In genomic region chr6:108565893-108566292, GRCh38 we compare ENCODE assay signal across 8 cellular contexts. TPM values are rescaled to one million over a fixed set of nuclear protein-coding genes. Genes with fewer than 3 reads are reported as not detected.
DNase-seq lines count a peak whose midpoint lies in the region; ATAC-seq and TF ChIP-seq lines count a peak whose summit lies in the region.

No MANE protein-coding gene starts in this region.

- DNase-seq in activated T-cell treated with anti-CD3 and anti-CD28 coated beads, Interleukin-2, amount 50 U/mL, for 4 hours: no peak
- no peak for DNase-seq in activated T-cell treated with anti-CD3 and anti-CD28 coated beads, Interleukin-2, amount 50 U/mL, for 1 hour
- DNase-seq in OCI-M1 (lab: John Stamatoyannopoulos, UW): peak; percentile 95
- peak; percentile 37 for DNase-seq in epithelial cell of esophagus (ENCODE audit: low read depth)
- no peak for DNase-seq in neural crest cell (ENCODE audit: low read depth, low spot score)
- no peak for DNase-seq in stimulated activated CD4-positive, alpha-beta T cell treated with anti-CD3 and anti-CD28 coated beads, Interleukin-15, amount 100 ng/mL, for 24 hours
- DNase-seq in islet precursor cell: no peak
- DNase-seq in nucleus accumbens (lab: John Stamatoyannopoulos, UW): no peak

- TF ChIP-seq CTCF in epithelial cell of esophagus (IDR thresholded peaks at IDR 0.05; ENCODE audit: insufficient read depth, low read depth, low read length, missing control alignments) (no peak), neural crest cell (conservative IDR thresholded peaks at IDR 0.05) (no peak)

- H3K27ac Mint-ChIP-seq in neural crest cell (ENCODE audit: unreplicated experiment): no peak overlapping the region

- ATAC-seq in activated T-cell treated with anti-CD3 and anti-CD28 coated beads, Interleukin-2, amount 50 U/mL, for 4 hours: no peak

- peaks cover 28% of the 10 kb centered on the region for H3K36me3 Mint-ChIP-seq in activated T-cell treated with anti-CD3 and anti-CD28 coated beads, Interleukin-2, amount 50 U/mL, for 4 hours (ENCODE audit: insufficient read depth)
- H3K36me3 Mint-ChIP-seq in neural crest cell (ENCODE audit: low read depth): peaks cover 14% of the 10 kb centered on the region

- H3K27me3 Mint-ChIP-seq in activated T-cell treated with anti-CD3 and anti-CD28 coated beads, Interleukin-2, amount 50 U/mL, for 4 hours (ENCODE audit: low read depth): no peaks in the 10 kb centered on the region
- peaks cover 35% of the 10 kb centered on the region for H3K27me3 Mint-ChIP-seq in neural crest cell (ENCODE audit: low read depth)

- H3K4me1 Mint-ChIP-seq in activated T-cell treated with anti-CD3 and anti-CD28 coated beads, Interleukin-2, amount 50 U/mL, for 4 hours (ENCODE audit: low read depth): peaks cover 68% of the 10 kb centered on the region
- H3K4me1 Mint-ChIP-seq in neural crest cell: peaks cover 55% of the 10 kb centered on the region

- H3K4me3 ChIP-seq in epithelial cell of esophagus (ENCODE audit: low read length): no peak overlapping the region

- H3K4me3 Mint-ChIP-seq in activated T-cell treated with anti-CD3 and anti-CD28 coated beads, Interleukin-2, amount 50 U/mL, for 4 hours: peak overlapping the region; percentile 37
- peak overlapping the region; percentile 70 for H3K4me3 Mint-ChIP-seq in neural crest cell

- H3K9me3 Mint-ChIP-seq in activated T-cell treated with anti-CD3 and anti-CD28 coated beads, Interleukin-2, amount 50 U/mL, for 4 hours: peaks cover 4% of the 10 kb centered on the region
- no peaks in the 10 kb centered on the region for H3K9me3 Mint-ChIP-seq in neural crest cell

RNA-seq across cellular contexts. Expression of gene FOXO3, which starts 5.2 kb away (rescaled TPM):
- 10 to 100 TPM in 2 of 3 donors, 1 to 10 TPM in 1; 8.5 to 13.0 (median 10.8) TPM for total RNA-seq in activated T-cell treated with anti-CD3 and anti-CD28 coated beads, Interleukin-2, amount 50 U/mL, for 4 hours
- total RNA-seq in neural crest cell: 32.8 and 35.7 TPM in 2 replicates

Comparison
In these comparisons a context has a peak if more than half of its experiments do, and no peak if none do; other contexts are left out.
1. DNase-seq: peak in OCI-M1 (single experiment) and epithelial cell of esophagus (single experiment); none in activated T-cell treated with anti-CD3 and anti-CD28 coated beads, Interleukin-2, amount 50 U/mL, for 4 hours (single experiment), activated T-cell treated with anti-CD3 and anti-CD28 coated beads, Interleukin-2, amount 50 U/mL, for 1 hour (single experiment), neural crest cell (single experiment), stimulated activated CD4-positive, alpha-beta T cell treated with anti-CD3 and anti-CD28 coated beads, Interleukin-15, amount 100 ng/mL, for 24 hours (single experiment), islet precursor cell (single experiment) and nucleus accumbens (0 of 56).